1 cellular context compared by ENCODE assay signal in the genomic region with DNA sequence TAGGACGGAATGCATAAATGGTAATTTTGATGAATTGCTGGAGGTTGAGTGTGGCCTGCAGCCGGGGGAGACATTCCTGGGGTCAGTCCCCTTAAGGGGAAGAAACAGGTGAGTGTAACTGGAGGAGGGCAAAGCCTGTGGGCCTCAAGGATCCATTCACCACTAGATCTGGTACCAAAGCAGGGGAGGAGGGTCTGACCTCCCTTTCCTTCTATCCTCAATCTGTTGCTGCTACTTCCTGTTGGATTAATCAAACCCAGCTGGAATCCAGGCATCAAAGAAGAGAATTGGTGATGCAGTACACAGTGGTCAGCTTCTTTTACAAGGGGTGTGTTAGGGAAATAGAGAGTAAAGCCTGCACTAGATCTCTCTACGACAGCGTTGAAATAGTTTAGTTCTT.
TF ChIP-seq lines count a peak whose summit lies in the region.

No MANE protein-coding gene starts in this region.

TF ChIP-seq in GM23338, 12 proteins besides CTCF, POLR2A, EP300 and RAD21 (continued from another document):
- TF ChIP-seq, protein P1, sequence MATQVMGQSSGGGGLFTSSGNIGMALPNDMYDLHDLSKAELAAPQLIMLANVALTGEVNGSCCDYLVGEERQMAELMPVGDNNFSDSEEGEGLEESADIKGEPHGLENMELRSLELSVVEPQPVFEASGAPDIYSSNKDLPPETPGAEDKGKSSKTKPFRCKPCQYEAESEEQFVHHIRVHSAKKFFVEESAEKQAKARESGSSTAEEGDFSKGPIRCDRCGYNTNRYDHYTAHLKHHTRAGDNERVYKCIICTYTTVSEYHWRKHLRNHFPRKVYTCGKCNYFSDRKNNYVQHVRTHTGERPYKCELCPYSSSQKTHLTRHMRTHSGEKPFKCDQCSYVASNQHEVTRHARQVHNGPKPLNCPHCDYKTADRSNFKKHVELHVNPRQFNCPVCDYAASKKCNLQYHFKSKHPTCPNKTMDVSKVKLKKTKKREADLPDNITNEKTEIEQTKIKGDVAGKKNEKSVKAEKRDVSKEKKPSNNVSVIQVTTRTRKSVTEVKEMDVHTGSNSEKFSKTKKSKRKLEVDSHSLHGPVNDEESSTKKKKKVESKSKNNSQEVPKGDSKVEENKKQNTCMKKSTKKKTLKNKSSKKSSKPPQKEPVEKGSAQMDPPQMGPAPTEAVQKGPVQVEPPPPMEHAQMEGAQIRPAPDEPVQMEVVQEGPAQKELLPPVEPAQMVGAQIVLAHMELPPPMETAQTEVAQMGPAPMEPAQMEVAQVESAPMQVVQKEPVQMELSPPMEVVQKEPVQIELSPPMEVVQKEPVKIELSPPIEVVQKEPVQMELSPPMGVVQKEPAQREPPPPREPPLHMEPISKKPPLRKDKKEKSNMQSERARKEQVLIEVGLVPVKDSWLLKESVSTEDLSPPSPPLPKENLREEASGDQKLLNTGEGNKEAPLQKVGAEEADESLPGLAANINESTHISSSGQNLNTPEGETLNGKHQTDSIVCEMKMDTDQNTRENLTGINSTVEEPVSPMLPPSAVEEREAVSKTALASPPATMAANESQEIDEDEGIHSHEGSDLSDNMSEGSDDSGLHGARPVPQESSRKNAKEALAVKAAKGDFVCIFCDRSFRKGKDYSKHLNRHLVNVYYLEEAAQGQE (IDR thresholded peaks at IDR 0.05; ENCODE audit: unreplicated experiment) = no peak
- TF ChIP-seq, protein P2, sequence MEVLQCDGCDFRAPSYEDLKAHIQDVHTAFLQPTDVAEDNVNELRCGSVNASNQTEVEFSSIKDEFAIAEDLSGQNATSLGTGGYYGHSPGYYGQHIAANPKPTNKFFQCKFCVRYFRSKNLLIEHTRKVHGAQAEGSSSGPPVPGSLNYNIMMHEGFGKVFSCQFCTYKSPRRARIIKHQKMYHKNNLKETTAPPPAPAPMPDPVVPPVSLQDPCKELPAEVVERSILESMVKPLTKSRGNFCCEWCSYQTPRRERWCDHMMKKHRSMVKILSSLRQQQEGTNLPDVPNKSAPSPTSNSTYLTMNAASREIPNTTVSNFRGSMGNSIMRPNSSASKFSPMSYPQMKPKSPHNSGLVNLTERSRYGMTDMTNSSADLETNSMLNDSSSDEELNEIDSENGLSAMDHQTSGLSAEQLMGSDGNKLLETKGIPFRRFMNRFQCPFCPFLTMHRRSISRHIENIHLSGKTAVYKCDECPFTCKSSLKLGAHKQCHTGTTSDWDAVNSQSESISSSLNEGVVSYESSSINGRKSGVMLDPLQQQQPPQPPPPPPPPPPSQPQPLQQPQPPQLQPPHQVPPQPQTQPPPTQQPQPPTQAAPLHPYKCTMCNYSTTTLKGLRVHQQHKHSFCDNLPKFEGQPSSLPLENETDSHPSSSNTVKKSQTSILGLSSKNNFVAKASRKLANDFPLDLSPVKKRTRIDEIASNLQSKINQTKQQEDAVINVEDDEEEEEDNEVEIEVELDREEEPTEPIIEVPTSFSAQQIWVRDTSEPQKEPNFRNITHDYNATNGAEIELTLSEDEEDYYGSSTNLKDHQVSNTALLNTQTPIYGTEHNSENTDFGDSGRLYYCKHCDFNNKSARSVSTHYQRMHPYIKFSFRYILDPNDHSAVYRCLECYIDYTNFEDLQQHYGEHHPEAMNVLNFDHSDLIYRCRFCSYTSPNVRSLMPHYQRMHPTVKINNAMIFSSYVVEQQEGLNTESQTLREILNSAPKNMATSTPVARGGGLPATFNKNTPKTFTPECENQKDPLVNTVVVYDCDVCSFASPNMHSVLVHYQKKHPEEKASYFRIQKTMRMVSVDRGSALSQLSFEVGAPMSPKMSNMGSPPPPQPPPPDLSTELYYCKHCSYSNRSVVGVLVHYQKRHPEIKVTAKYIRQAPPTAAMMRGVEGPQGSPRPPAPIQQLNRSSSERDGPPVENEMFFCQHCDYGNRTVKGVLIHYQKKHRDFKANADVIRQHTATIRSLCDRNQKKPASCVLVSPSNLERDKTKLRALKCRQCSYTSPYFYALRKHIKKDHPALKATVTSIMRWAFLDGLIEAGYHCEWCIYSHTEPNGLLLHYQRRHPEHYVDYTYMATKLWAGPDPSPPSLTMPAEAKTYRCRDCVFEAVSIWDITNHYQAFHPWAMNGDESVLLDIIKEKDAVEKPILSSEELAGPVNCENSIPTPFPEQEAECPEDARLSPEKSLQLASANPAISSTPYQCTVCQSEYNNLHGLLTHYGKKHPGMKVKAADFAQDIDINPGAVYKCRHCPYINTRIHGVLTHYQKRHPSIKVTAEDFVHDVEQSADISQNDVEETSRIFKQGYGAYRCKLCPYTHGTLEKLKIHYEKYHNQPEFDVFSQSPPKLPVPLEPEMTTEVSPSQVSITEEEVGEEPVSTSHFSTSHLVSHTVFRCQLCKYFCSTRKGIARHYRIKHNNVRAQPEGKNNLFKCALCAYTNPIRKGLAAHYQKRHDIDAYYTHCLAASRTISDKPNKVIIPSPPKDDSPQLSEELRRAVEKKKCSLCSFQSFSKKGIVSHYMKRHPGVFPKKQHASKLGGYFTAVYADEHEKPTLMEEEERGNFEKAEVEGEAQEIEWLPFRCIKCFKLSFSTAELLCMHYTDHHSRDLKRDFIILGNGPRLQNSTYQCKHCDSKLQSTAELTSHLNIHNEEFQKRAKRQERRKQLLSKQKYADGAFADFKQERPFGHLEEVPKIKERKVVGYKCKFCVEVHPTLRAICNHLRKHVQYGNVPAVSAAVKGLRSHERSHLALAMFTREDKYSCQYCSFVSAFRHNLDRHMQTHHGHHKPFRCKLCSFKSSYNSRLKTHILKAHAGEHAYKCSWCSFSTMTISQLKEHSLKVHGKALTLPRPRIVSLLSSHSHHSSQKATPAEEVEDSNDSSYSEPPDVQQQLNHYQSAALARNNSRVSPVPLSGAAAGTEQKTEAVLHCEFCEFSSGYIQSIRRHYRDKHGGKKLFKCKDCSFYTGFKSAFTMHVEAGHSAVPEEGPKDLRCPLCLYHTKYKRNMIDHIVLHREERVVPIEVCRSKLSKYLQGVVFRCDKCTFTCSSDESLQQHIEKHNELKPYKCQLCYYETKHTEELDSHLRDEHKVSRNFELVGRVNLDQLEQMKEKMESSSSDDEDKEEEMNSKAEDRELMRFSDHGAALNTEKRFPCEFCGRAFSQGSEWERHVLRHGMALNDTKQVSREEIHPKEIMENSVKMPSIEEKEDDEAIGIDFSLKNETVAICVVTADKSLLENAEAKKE (CRISPR knock-in tag; IDR thresholded peaks at IDR 0.05) = no peak
- no peak for TF ChIP-seq JUNB (IDR thresholded peaks at IDR 0.05; ENCODE audit: unreplicated experiment)
